Comparison of ENCODE assay signal across 8 cellular contexts in genomic region chr7:39741942-39742623, GRCh38.
DNase-seq lines count a peak whose midpoint lies in the region; ATAC-seq and TF ChIP-seq lines count a peak whose summit lies in the region.

No MANE protein-coding gene starts in this region.

- POLR2A ChIA-PET in CD8-positive, alpha-beta memory T cell (lab: Charles Lee): no interaction called here
- POLR2A ChIA-PET in PC-9 (lab: Charles Lee; ENCODE audit: unreplicated experiment): interaction anchor here (0.5 to 0.7 kb wide), 2 partner anchors 8 to 11 kb away, joined by 3 to 4 read pairs; no protein-coding TSS in a partner anchor

- H3K27ac Mint-ChIP-seq in CD8-positive, alpha-beta memory T cell: peak overlapping the region in 4 of 8 donors; percentile 17 to 50 (median 46)

- 0 out of 2 replicates have a peak overlapping the region, but pooled peaks have one; percentile 11 for H3K4me2 ChIP-seq in PC-9

- intact Hi-C loops in PC-9 (cut with micrococcal nuclease; ENCODE audit: unreplicated experiment): loop anchor here (10.0 kb wide), 1 partner anchor 313 kb away; no protein-coding TSS in a partner anchor

- CTCF ChIA-PET in CD8-positive, alpha-beta memory T cell (lab: Charles Lee): interaction anchor here (1.0 to 19.5 kb wide), 4 partner anchors 9 to 163 kb away, joined by 3 to 346 read pairs (median 6); partner anchors contain the start of gene RALA
- CTCF ChIA-PET in PC-9 (lab: Charles Lee): interaction anchor here (0.6 to 1.4 kb wide), 2 partner anchors 161 to 283 kb away, joined by 3 to 9 read pairs; no protein-coding TSS in a partner anchor

- peak; percentile 12 to 54 (median 28) for DNase-seq in CD8-positive, alpha-beta memory T cell
- DNase-seq in H7 (peak; percentile 57), PC-9 (peak in 1 of 2 experiments; percentile 72), astrocyte of the spinal cord (ENCODE audit: low read depth, low spot score) (peak; percentile 37), lung (ENCODE audit: low spot score) (no peak), GOT3 (lab: John Stamatoyannopoulos, UW) (no peak), pons (ENCODE audit: low spot score) (no peak)

- no peaks in the 10 kb centered on the region for H3K27me3 ChIP-seq in CD8-positive, alpha-beta memory T cell (ENCODE audit: insufficient read depth, low read length, poor library complexity, severe bottlenecking)
- H3K27me3 ChIP-seq in H7 (ENCODE audit: control insufficient read depth, insufficient read depth, low read length) (no peaks in the 10 kb centered on the region), PC-9 (ENCODE audit: insufficient read depth, low read depth) (no peaks in the 10 kb centered on the region), lung (ENCODE audit: control insufficient read depth, insufficient read depth) (no peaks in the 10 kb centered on the region)

- no TSS peak for BruUV-seq in PC-9 (replicated peaks; lab: Mats Ljungman, UMichigan)

- H3K36me3 ChIP-seq in CD8-positive, alpha-beta memory T cell (ENCODE audit: insufficient read depth, low read length): no peaks in the 10 kb centered on the region
- H3K36me3 ChIP-seq in H7 (replicated peaks; ENCODE audit: control insufficient read depth, insufficient read depth, low read length) (no peaks in the 10 kb centered on the region), PC-9 (ENCODE audit: low read depth) (no peaks in the 10 kb centered on the region), lung (ENCODE audit: control insufficient read depth in 2 of 2, insufficient read depth in 2 of 2, low read length in 2 of 2) (no peaks in the 10 kb centered on the region)

- no peak overlapping the region for H3K4me3 ChIP-seq in CD8-positive, alpha-beta memory T cell (ENCODE audit: low read length)
- no peak overlapping the region for H3K4me3 ChIP-seq in H7 (ENCODE audit: insufficient read depth, low read depth, low read length)
- H3K4me3 ChIP-seq in PC-9: no peak overlapping the region
- H3K4me3 ChIP-seq in astrocyte of the spinal cord (ENCODE audit: low read depth, low read length): no peak overlapping the region
- no peak overlapping the region for H3K4me3 ChIP-seq in lung

- no peak overlapping the region for H3K4me3 Mint-ChIP-seq in CD8-positive, alpha-beta memory T cell

- 90 to 91% methylated on average over 13 of the region's 13 CpGs for WGBS in lung, 2 donors

- H4K20me1 ChIP-seq in PC-9 (ENCODE audit: insufficient read depth): no peaks in the 10 kb centered on the region

- H3K9me3 Mint-ChIP-seq in CD8-positive, alpha-beta memory T cell: no peaks in the 10 kb centered on the region

- TF ChIP-seq CTCF in PC-9 (conservative IDR thresholded peaks at IDR 0.05): peak; percentile 65
- TF ChIP-seq CTCF in astrocyte of the spinal cord (IDR thresholded peaks at IDR 0.05; ENCODE audit: low read depth, low read length): peak; percentile 63
- TF ChIP-seq CTCF in lung (IDR thresholded peaks at IDR 0.05; ENCODE audit: control extremely low read depth, extremely low read depth): peak; percentile 21

- H3K9me3 ChIP-seq in CD8-positive, alpha-beta memory T cell (ENCODE audit: low read length): no peaks in the 10 kb centered on the region
- H3K9me3 ChIP-seq in PC-9 (ENCODE audit: insufficient read depth, low read depth): no peaks in the 10 kb centered on the region
- no peaks in the 10 kb centered on the region for H3K9me3 ChIP-seq in lung (ENCODE audit: control insufficient read depth in 2 of 2, insufficient read depth in 1 of 2, low read length in 1 of 2)

- H3K79me2 ChIP-seq in PC-9 (ENCODE audit: low read depth): no peaks in the 10 kb centered on the region

- H3K4me1 Mint-ChIP-seq in CD8-positive, alpha-beta memory T cell: peaks cover 11 to 29% (median 22%) of the 10 kb centered on the region in 3 donors

- H3K27me3 Mint-ChIP-seq in CD8-positive, alpha-beta memory T cell: no peaks in the 10 kb centered on the region

- H3K4me1 ChIP-seq in CD8-positive, alpha-beta memory T cell (ENCODE audit: insufficient read depth, low read length): no peaks in the 10 kb centered on the region
- peaks cover 6% of the 10 kb centered on the region for H3K4me1 ChIP-seq in PC-9 (replicated peaks; ENCODE audit: insufficient read depth)
- peaks cover 0 to 6% of the 10 kb centered on the region in 2 donors for H3K4me1 ChIP-seq in lung (ENCODE audit: control insufficient read depth in 2 of 2, insufficient read depth in 2 of 2, low read length in 2 of 2)

- H3K36me3 Mint-ChIP-seq in CD8-positive, alpha-beta memory T cell: peaks cover 0 to 2% (median 0%) of the 10 kb centered on the region in 3 donors

- no peak overlapping the region for H3K27ac ChIP-seq in CD8-positive, alpha-beta memory T cell (ENCODE audit: low read depth, low read length)
- no peak overlapping the region for H3K27ac ChIP-seq in PC-9
- peak overlapping the region in 1 of 2 donors; percentile 32 for H3K27ac ChIP-seq in lung (ENCODE audit: low read depth in 1 of 2, low read length in 1 of 2)

- no peak overlapping the region for H2AFZ ChIP-seq in PC-9

- in situ Hi-C loops in astrocyte of the spinal cord (cut with HindIII; ENCODE audit: low sequenced_read_pairs): no loop called here

- ATAC-seq in lung (ENCODE audit: insufficient read depth, low FRiP score) (no peak), HG02870 (IDR thresholded peaks at IDR 0.05; ENCODE audit: unreplicated experiment) (no peak)

- no peaks in the 10 kb centered on the region for H3K9me2 ChIP-seq in PC-9 (ENCODE audit: insufficient read depth)

- H3F3A ChIP-seq in PC-9 (ENCODE audit: insufficient read depth, low read depth): no peaks in the 10 kb centered on the region

Comparison
In these comparisons a context has a peak if more than half of its experiments do, and no peak if none do; other contexts are left out.
1. DNase-seq: peak in CD8-positive, alpha-beta memory T cell (5 of 5), H7 (single experiment) and astrocyte of the spinal cord (single experiment); none in lung (single experiment), GOT3 (single experiment) and pons (single experiment).
2. Peak in every context shown above with its lines, with median percentiles within 50 percentile points of each other: CTCF ChIP-seq.